Comparison of ENCODE assay signal across 1 cellular context in the genomic region with DNA sequence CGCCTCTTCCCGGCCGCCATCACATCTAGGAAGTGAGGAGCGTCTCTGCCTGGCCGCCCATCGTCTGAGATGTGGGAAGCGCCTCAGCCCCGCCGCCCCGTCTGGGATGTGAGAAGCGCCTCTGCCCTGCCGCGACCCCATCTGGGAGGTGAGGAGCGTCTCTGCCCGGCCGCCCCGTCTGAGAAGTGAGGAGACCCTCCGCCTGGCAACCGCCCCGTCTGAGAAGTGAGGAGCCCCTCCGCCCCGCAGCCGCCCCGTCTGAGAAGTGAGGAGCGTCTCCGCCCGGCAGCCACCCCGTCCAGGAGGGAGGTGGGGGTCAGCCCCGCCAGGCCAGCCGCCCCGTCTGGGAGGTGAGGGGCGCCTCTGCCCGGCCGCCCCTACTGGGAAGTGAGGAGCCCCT. TPM values are rescaled to one million over a fixed set of nuclear protein-coding genes. Genes with fewer than 3 reads are reported as not detected.
"Had no signal": no experiment of that assay in that cellular context is flagged by ENCODE, and none has a peak within 500 bp of the region (broad histone marks: within the 10 kb centered on the region; RNA-seq: fewer than 3 reads in every experiment).

No MANE protein-coding gene starts in this region.

RNA-seq across cellular contexts. Expression of a gene that starts 40.1 kb away (rescaled TPM):
- total RNA-seq: GM12878 had no signal
